ENCODE assay signal across 18 cellular contexts in the genomic region with DNA sequence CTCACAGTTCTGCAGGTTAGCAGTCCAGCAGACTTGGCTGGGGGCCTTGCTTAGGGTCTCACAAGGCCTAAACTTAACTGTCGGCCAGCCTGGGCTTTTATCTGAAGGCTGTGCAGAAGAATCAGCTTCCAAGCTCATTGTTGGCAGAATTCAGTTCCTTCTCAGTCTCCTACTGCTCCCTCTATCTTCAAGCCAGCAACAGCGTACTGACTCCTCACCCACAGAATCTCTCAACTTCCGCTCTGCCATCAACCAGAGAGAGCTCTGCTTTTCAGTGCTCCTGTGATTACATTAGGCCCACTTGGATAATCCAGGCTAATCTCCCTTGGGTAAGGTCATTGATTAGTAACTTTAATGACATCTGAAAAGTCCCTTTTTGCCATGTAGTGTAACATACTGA. TPM values are rescaled to one million over a fixed set of nuclear protein-coding genes. Genes with fewer than 3 reads are reported as not detected.
DNase-seq lines count a peak whose midpoint lies in the region; ATAC-seq and TF ChIP-seq lines count a peak whose summit lies in the region.
"Had no signal": no experiment of that assay in that cellular context is flagged by ENCODE, and none has a peak within 500 bp of the region (broad histone marks: within the 10 kb centered on the region; RNA-seq: fewer than 3 reads in every experiment).

No MANE protein-coding gene starts in this region.

- TF ChIP-seq CTCF in AG04450 (IDR thresholded peaks at IDR 0.05; ENCODE audit: low read depth, low read length) = peak; percentile 9; the same call in 1 of the 2 replicates
- peak; percentile 44 for TF ChIP-seq CTCF in cardiac fibroblast (IDR thresholded peaks at IDR 0.05; ENCODE audit: low read depth, low read length)

- no peaks in the 10 kb centered on the region for H3K36me3 ChIP-seq in HUES64 (ENCODE audit: insufficient read depth, low read length)
- H3K36me3 ChIP-seq in iPS-20b (ENCODE audit: insufficient read depth, low read depth, low read length) = no peaks in the 10 kb centered on the region
- H3K36me3 ChIP-seq: suprapubic skin had no signal

- H3K27ac ChIP-seq in AG04450 (ENCODE audit: low read depth, low read length) = no peak overlapping the region
- H3K27ac ChIP-seq in HUES64 (ENCODE audit: low read depth, low read length) = peak overlapping the region; percentile 32
- H3K27ac ChIP-seq in iPS-20b (ENCODE audit: low read length) = peak overlapping the region; percentile 51
- H3K27ac ChIP-seq: epithelial cell of prostate, psoas muscle, suprapubic skin had no signal

- DNase-seq in AG04450 (ENCODE audit: low read depth, low spot score) = no peak
- DNase-seq in cardiac fibroblast (ENCODE audit: low read depth in 2 of 2) = peak in 1 of 2 donors; percentile 45
- DNase-seq in DMS114 treated with DMSO at 0.1 percent for 48 hours (lab: John Stamatoyannopoulos, UW; ENCODE audit: unreplicated experiment) = no peak
- DNase-seq in stimulated activated CD4-positive, alpha-beta T cell treated with anti-CD3 and anti-CD28 coated beads, Interleukin-4, amount 100 ng/mL, for 24 hours = no peak
- no peak for DNase-seq in UCSD-AML1 (lab: John Stamatoyannopoulos, UW; ENCODE audit: unreplicated experiment)
- DNase-seq: activated CD4-positive, CD25-positive, alpha-beta regulatory T cell treated with anti-CD3 and anti-CD28 coated beads, Interleukin-2, amount 50 U/mL, for 72 hours; CD4-positive, alpha-beta T cell; DMS79 treated with DMSO at 0.1 percent for 48 hours; Karpas-422; NCI-H1417; NCI-H524; psoas muscle had no signal

- no peak overlapping the region for H3K9ac ChIP-seq in HUES64 (ENCODE audit: low read depth, low read length)
- H3K9ac ChIP-seq in iPS-20b (ENCODE audit: low read depth, low read length) = no peak overlapping the region

- no peak for ATAC-seq in HG03565 (IDR thresholded peaks at IDR 0.05; ENCODE audit: unreplicated experiment)
- ATAC-seq: activated naive CD4-positive, alpha-beta T cell treated with anti-CD3 and anti-CD28 coated beads, Interleukin-2, amount 50 U/mL, for 72 hours; psoas muscle had no signal

- CTCF ChIA-PET in AG04450 (lab: Charles Lee) = interaction anchor here (0.5 to 1.6 kb wide), 2 partner anchors 9 to 146 kb away, joined by 3 to 4 read pairs; no protein-coding TSS in a partner anchor

- no peaks in the 10 kb centered on the region for H3K9me3 ChIP-seq in AG04450 (ENCODE audit: control insufficient read depth, insufficient read depth, low read length)
- H3K9me3 ChIP-seq in HUES64 (ENCODE audit: insufficient read depth, low read depth, low read length) = no peaks in the 10 kb centered on the region
- H3K9me3 ChIP-seq in iPS-20b (ENCODE audit: insufficient read depth, low read depth, low read length) = no peaks in the 10 kb centered on the region; the same call in 1 of the 2 replicates
- H3K9me3 ChIP-seq: psoas muscle, suprapubic skin had no signal

- no peaks in the 10 kb centered on the region for H3K27me3 ChIP-seq in AG04450 (ENCODE audit: control insufficient read depth, insufficient read depth, low read length)
- no peaks in the 10 kb centered on the region for H3K27me3 ChIP-seq in HUES64 (ENCODE audit: insufficient read depth, low read length)
- no peaks in the 10 kb centered on the region for H3K27me3 ChIP-seq in iPS-20b (ENCODE audit: insufficient read depth, low read length)
- H3K27me3 ChIP-seq: suprapubic skin had no signal

- POLR2A ChIA-PET in AG04450 (lab: Yijun Ruan, JAX) = interaction anchor here (0.8 kb wide), 1 partner anchor 367 kb away, joined by 3 read pairs; no protein-coding TSS in a partner anchor

- no peak overlapping the region for H3K4me3 ChIP-seq in AG04450 (ENCODE audit: low read depth, low read length)
- no peak overlapping the region for H3K4me3 ChIP-seq in HUES64 (ENCODE audit: low read length)
- no peak overlapping the region for H3K4me3 ChIP-seq in cardiac fibroblast (replicated peaks in 1 of 2; ENCODE audit: low read depth in 2 of 2, low read length in 2 of 2)
- H3K4me3 ChIP-seq in iPS-20b (ENCODE audit: low read length) = no peak overlapping the region
- H3K4me3 ChIP-seq: psoas muscle, suprapubic skin had no signal

- 64% methylated on average over 3 of the region's 3 CpGs for WGBS in HUES64

- H3K4me1 ChIP-seq in HUES64 (ENCODE audit: insufficient read depth, low read length) (peaks cover 36% of the 10 kb centered on the region), iPS-20b (ENCODE audit: insufficient read depth, low read length) (peaks cover 25% of the 10 kb centered on the region)
- H3K4me1 ChIP-seq: psoas muscle, suprapubic skin had no signal

RNA-seq across cellular contexts. Expression of a gene that starts 30.2 kb away (rescaled TPM):
- 10.2 and 10.5 TPM in 2 replicates for polyA plus RNA-seq in AG04450 (2011; rRNA removed)
- 58.7 and 81.5 TPM in 2 replicates for polyA minus RNA-seq in AG04450 (2011; rRNA and poly(A)+ RNA removed)
- polyA plus RNA-seq in HUES64 (2013, experiment 1 of 2) = 14.0 TPM
- polyA plus RNA-seq in HUES64 (2013, experiment 2 of 2) = 18.4 TPM
